In the genomic region with DNA sequence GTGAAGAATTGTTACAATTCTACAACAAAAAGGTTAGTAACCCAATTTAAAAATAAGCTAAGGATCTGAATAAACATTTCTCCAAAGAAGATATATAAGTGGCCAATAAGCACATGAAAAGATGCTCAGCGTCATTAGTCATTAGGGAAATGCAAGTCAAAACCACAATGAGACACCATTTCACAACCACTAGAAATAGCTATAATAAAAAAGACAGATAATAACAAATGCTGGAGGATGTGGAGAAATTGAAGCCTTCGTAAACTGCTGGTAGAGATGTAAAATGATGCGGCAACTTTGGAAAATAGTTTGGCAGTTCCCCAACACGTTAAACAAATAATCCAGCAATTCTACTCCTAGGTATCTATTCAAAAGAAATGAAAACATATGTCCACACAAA, we compare ENCODE assay signal across 12 cellular contexts.
"Had no signal": no experiment of that assay in that cellular context is flagged by ENCODE, and none has a peak within 500 bp of the region (broad histone marks: within the 10 kb centered on the region; RNA-seq: fewer than 3 reads in every experiment).

No MANE protein-coding gene starts in this region.

- H3K4me3 ChIP-seq: mucosa of descending colon, smooth muscle cell, thyroid gland had no signal

- H3K27me3 ChIP-seq: thyroid gland had no signal

- H3K4me2 ChIP-seq: smooth muscle cell had no signal

- H3K9me3 ChIP-seq: mucosa of descending colon, thyroid gland had no signal

- H3K27ac ChIP-seq: thyroid gland had no signal

- H3K36me3 ChIP-seq: thyroid gland had no signal

- H3K4me1 ChIP-seq: thyroid gland had no signal

- ATAC-seq: activated CD8-positive, alpha-beta T cell treated with anti-CD3 and anti-CD28 coated beads, Interleukin-2, amount 10 ng/mL, durations not matched to agents 7 days and 5 days; mucosa of descending colon; natural killer cell; right cardiac atrium had no signal

- DNase-seq: activated CD4-positive, alpha-beta T cell treated with anti-CD3 and anti-CD28 coated beads for 4 hours; activated CD8-positive, alpha-beta memory T cell treated with anti-CD3 and anti-CD28 coated beads, Interleukin-2, amount 50 U/mL, for 48 hours; activated CD8-positive, alpha-beta T cell treated with anti-CD3 and anti-CD28 coated beads, Interleukin-2, amount 10 ng/mL, durations not matched to agents 7 days and 5 days; activated naive CD8-positive, alpha-beta T cell treated with anti-CD3 and anti-CD28 coated beads, Interleukin-2, amount 10 ng/mL, durations not matched to agents 7 days and 5 days; aorta; foreskin melanocyte; head of caudate nucleus; mucosa of descending colon; natural killer cell; right cardiac atrium; thyroid gland had no signal
